32 cellular contexts compared by ENCODE assay signal in genomic region chr3:37718647-37719046, GRCh38.
"Had no signal": no experiment of that assay in that cellular context is flagged by ENCODE, and none has a peak within 500 bp of the region (broad histone marks: within the 10 kb centered on the region; RNA-seq: fewer than 3 reads in every experiment).

No MANE protein-coding gene starts in this region.

- H3K36me3 Mint-ChIP-seq: activated naive CD4-positive, alpha-beta T cell treated with anti-CD3 and anti-CD28 coated beads, Interleukin-2, amount 10 ng/mL, durations not matched to agents 7 days and 5 days; activated naive CD4-positive, alpha-beta T cell treated with anti-CD3 and anti-CD28 coated beads, Interleukin-2, amount 50 U/mL, for 72 hours had no signal

- ATAC-seq: activated naive CD4-positive, alpha-beta T cell treated with anti-CD3 and anti-CD28 coated beads, Interleukin-2, amount 50 U/mL, for 72 hours; activated T-cell treated with anti-CD3 and anti-CD28 coated beads, Interleukin-2, amount 50 U/mL, for 72 hours; foreskin keratinocyte; gastrocnemius medialis; heart right ventricle had no signal

- H3K27ac ChIP-seq: ascending aorta, breast epithelium, cardiac muscle cell, colonic mucosa, dorsolateral prefrontal cortex, esophagus muscularis mucosa, foreskin keratinocyte, gastrocnemius medialis, heart right ventricle had no signal

- H3K27me3 Mint-ChIP-seq: activated CD4-positive, alpha-beta T cell treated with anti-CD3 and anti-CD28 coated beads, Interleukin-2, amount 10 ng/mL, durations not matched to agents 7 days and 5 days; activated naive CD8-positive, alpha-beta T cell treated with anti-CD3 and anti-CD28 coated beads, Interleukin-2, amount 10 ng/mL, durations not matched to agents 7 days and 5 days; activated T-cell treated with anti-CD3 and anti-CD28 coated beads, Interleukin-2, amount 50 U/mL, for 24 hours; brain; dendritic cell treated with granulocyte-macrophage colony-stimulating factor and Interleukin-4, amounts not matched to agents 40 ng/mL and 50 ng/mL, for 4 days had no signal

- H3K4me3 ChIP-seq: ascending aorta, breast epithelium, cardiac muscle cell, colonic mucosa, dorsolateral prefrontal cortex, esophagus muscularis mucosa, gastrocnemius medialis, heart right ventricle had no signal

- H3K4me1 Mint-ChIP-seq: activated CD4-positive, alpha-beta memory T cell treated with anti-CD3 and anti-CD28 coated beads, Interleukin-2, amount 10 ng/mL, durations not matched to agents 7 days and 5 days; activated CD4-positive, alpha-beta T cell treated with anti-CD3 and anti-CD28 coated beads, Interleukin-2, amount 10 ng/mL, durations not matched to agents 7 days and 5 days; activated naive CD4-positive, alpha-beta T cell treated with anti-CD3 and anti-CD28 coated beads, Interleukin-2, amount 10 ng/mL, durations not matched to agents 7 days and 5 days; activated naive CD8-positive, alpha-beta T cell treated with anti-CD3 and anti-CD28 coated beads, Interleukin-2, amount 10 ng/mL, durations not matched to agents 7 days and 5 days; endodermal cell had no signal

- DNase-seq: activated CD4-positive, alpha-beta memory T cell treated with anti-CD3 and anti-CD28 coated beads, Interleukin-2, amount 10 ng/mL, durations not matched to agents 7 days and 5 days; activated CD4-positive, alpha-beta T cell treated with anti-CD3 and anti-CD28 coated beads for 1 hour; activated CD4-positive, alpha-beta T cell treated with anti-CD3 and anti-CD28 coated beads for 4 hours; activated CD4-positive, alpha-beta T cell treated with anti-CD3 and anti-CD28 coated beads, Interleukin-2, amount 10 ng/mL, durations not matched to agents 7 days and 5 days; activated CD4-positive, alpha-beta T cell treated with anti-CD3 and anti-CD28 coated beads, Interleukin-2, amount 50 U/mL, for 4 hours; activated CD8-positive, alpha-beta memory T cell treated with anti-CD3 and anti-CD28 coated beads, Interleukin-2, amount 50 U/mL, for 48 hours; activated gamma-delta T cell; activated naive CD4-positive, alpha-beta T cell; activated naive CD4-positive, alpha-beta T cell treated with anti-CD3 and anti-CD28 coated beads, Interleukin-2, amount 10 ng/mL, durations not matched to agents 7 days and 5 days; activated naive CD8-positive, alpha-beta T cell treated with anti-CD3 and anti-CD28 coated beads, Interleukin-2, amount 10 ng/mL, durations not matched to agents 7 days and 5 days; activated T-cell treated with anti-CD3 and anti-CD28 coated beads for 4 hours; activated T-cell treated with anti-CD3 and anti-CD28 coated beads, Interleukin-2, amount 50 U/mL, for 24 hours; activated T-cell treated with anti-CD3 and anti-CD28 coated beads, Interleukin-2, amount 50 U/mL, for 72 hours; central memory CD4-positive, alpha-beta T cell; cerebellar nuclear complex; colonic mucosa; dorsolateral prefrontal cortex; effector memory CD4-positive, alpha-beta T cell; endodermal cell; erythroblast; foreskin keratinocyte; gastrocnemius medialis; glutamatergic neuron; heart right ventricle; T-helper 2 cell had no signal

- H3K36me3 ChIP-seq: breast epithelium, cardiac muscle cell, colonic mucosa, gastrocnemius medialis had no signal

- H3K27me3 ChIP-seq: ascending aorta, breast epithelium, cardiac muscle cell, colonic mucosa, dorsolateral prefrontal cortex, esophagus muscularis mucosa, gastrocnemius medialis, heart right ventricle had no signal

- H3K27ac Mint-ChIP-seq: activated CD4-positive, alpha-beta memory T cell treated with anti-CD3 and anti-CD28 coated beads, Interleukin-2, amount 10 ng/mL, durations not matched to agents 7 days and 5 days; activated CD4-positive, alpha-beta T cell treated with anti-CD3 and anti-CD28 coated beads, Interleukin-2, amount 10 ng/mL, durations not matched to agents 7 days and 5 days; activated naive CD4-positive, alpha-beta T cell treated with anti-CD3 and anti-CD28 coated beads, Interleukin-2, amount 10 ng/mL, durations not matched to agents 7 days and 5 days; activated naive CD4-positive, alpha-beta T cell treated with anti-CD3 and anti-CD28 coated beads, Interleukin-2, amount 50 U/mL, for 72 hours; activated naive CD8-positive, alpha-beta T cell treated with anti-CD3 and anti-CD28 coated beads, Interleukin-2, amount 10 ng/mL, durations not matched to agents 7 days and 5 days; activated T-cell treated with anti-CD3 and anti-CD28 coated beads, Interleukin-2, amount 50 U/mL, for 24 hours; activated T-cell treated with anti-CD3 and anti-CD28 coated beads, Interleukin-2, amount 50 U/mL, for 72 hours; brain; dendritic cell treated with granulocyte-macrophage colony-stimulating factor and Interleukin-4, amounts not matched to agents 40 ng/mL and 50 ng/mL, for 4 days; endodermal cell had no signal

- H3K4me1 ChIP-seq: breast epithelium, colonic mucosa, foreskin keratinocyte, gastrocnemius medialis had no signal

- H3K9me3 ChIP-seq: ascending aorta, breast epithelium, colonic mucosa, gastrocnemius medialis had no signal

- H3K4me3 Mint-ChIP-seq: activated CD4-positive, alpha-beta memory T cell treated with anti-CD3 and anti-CD28 coated beads, Interleukin-2, amount 10 ng/mL, durations not matched to agents 7 days and 5 days; activated CD4-positive, alpha-beta T cell treated with anti-CD3 and anti-CD28 coated beads, Interleukin-2, amount 10 ng/mL, durations not matched to agents 7 days and 5 days; activated naive CD4-positive, alpha-beta T cell treated with anti-CD3 and anti-CD28 coated beads, Interleukin-2, amount 10 ng/mL, durations not matched to agents 7 days and 5 days; activated naive CD8-positive, alpha-beta T cell treated with anti-CD3 and anti-CD28 coated beads, Interleukin-2, amount 10 ng/mL, durations not matched to agents 7 days and 5 days; activated T-cell treated with anti-CD3 and anti-CD28 coated beads, Interleukin-2, amount 50 U/mL, for 24 hours; activated T-cell treated with anti-CD3 and anti-CD28 coated beads, Interleukin-2, amount 50 U/mL, for 72 hours; brain; dendritic cell treated with granulocyte-macrophage colony-stimulating factor and Interleukin-4, amounts not matched to agents 40 ng/mL and 50 ng/mL, for 4 days; endodermal cell had no signal
